Comparison of ENCODE assay signal across 20 cellular contexts in genomic region chr1:40986328-40986783, GRCh38. TPM values are rescaled to one million over a fixed set of nuclear protein-coding genes. Genes with fewer than 3 reads are reported as not detected.
DNase-seq lines count a peak whose midpoint lies in the region; ATAC-seq and TF ChIP-seq lines count a peak whose summit lies in the region.
"Had no signal": no experiment of that assay in that cellular context is flagged by ENCODE, and none has a peak within 500 bp of the region (broad histone marks: within the 10 kb centered on the region; RNA-seq: fewer than 3 reads in every experiment).

No MANE protein-coding gene starts in this region.

- peaks cover 39% of the 10 kb centered on the region for H3K79me2 ChIP-seq in hepatocyte

- peaks cover 21% of the 10 kb centered on the region for H3K4me1 Mint-ChIP-seq in Calu3 (ENCODE audit: low read depth, unreplicated experiment)
- peaks cover 47% of the 10 kb centered on the region for H3K4me1 Mint-ChIP-seq in chondrocyte (ENCODE audit: low read depth)

- no peaks in the 10 kb centered on the region for H3K27me3 ChIP-seq in IMR-90 (ENCODE audit: control insufficient read depth, insufficient read depth, low read length)
- H3K27me3 ChIP-seq in hepatocyte = no peaks in the 10 kb centered on the region
- H3K27me3 ChIP-seq: heart right ventricle, neural progenitor cell had no signal

- H3K9me2 ChIP-seq in hepatocyte (replicated peaks; ENCODE audit: insufficient read depth) = no peaks in the 10 kb centered on the region

- H2AK5ac ChIP-seq in IMR-90 (ENCODE audit: low read depth, low read length) = no peak overlapping the region

- H3K9me1 ChIP-seq in IMR-90 (ENCODE audit: insufficient read depth, low read length) = peaks cover 12% of the 10 kb centered on the region

- TF ChIP-seq CTCF in Calu3 (IDR thresholded peaks at IDR 0.05; ENCODE audit: unreplicated experiment) (no peak), IMR-90 (conservative IDR thresholded peaks at IDR 0.05; ENCODE audit: low read depth, low read length) (no peak), hepatocyte (IDR thresholded peaks at IDR 0.05; ENCODE audit: poor library complexity) (no peak), chondrocyte (IDR thresholded peaks at IDR 0.05) (no peak)

- H3K27ac Mint-ChIP-seq in Calu3 (ENCODE audit: unreplicated experiment) (peak overlapping the region; percentile 46), chondrocyte (ENCODE audit: unreplicated experiment) (no peak overlapping the region)
- H3K27ac Mint-ChIP-seq: neural progenitor cell had no signal

- intact Hi-C loops in Calu3 (cut with micrococcal nuclease; ENCODE audit: unreplicated experiment) = loop anchor here (10.0 kb wide), 1 partner anchor 452 kb away; the partner anchor contains the start of gene ZNF684
- intact Hi-C loops in IMR-90 (cut with micrococcal nuclease) = no loop called here

- no peak overlapping the region for H3K4me3 ChIP-seq in IMR-90 (ENCODE audit: insufficient read depth, low read depth, low read length)
- H3K4me3 ChIP-seq in hepatocyte = no peak overlapping the region
- H3K4me3 ChIP-seq: heart right ventricle, neural progenitor cell had no signal

- no peak overlapping the region for H2BK5ac ChIP-seq in IMR-90 (ENCODE audit: low read depth, low read length, poor library complexity, severe bottlenecking)

- H3K9ac ChIP-seq in IMR-90 (ENCODE audit: low read depth, low read length) = no peak overlapping the region

- no peak overlapping the region for H2AK9ac ChIP-seq in IMR-90 (replicated peaks; ENCODE audit: low read depth, low read length, poor library complexity)

- no peak for ATAC-seq in IMR-90 (ENCODE audit: low read depth)
- ATAC-seq: activated CD4-positive, CD25-positive, alpha-beta regulatory T cell treated with anti-CD3 and anti-CD28 coated beads, Interleukin-2, amount 50 U/mL, for 24 hours had no signal

- H3K4me1 ChIP-seq in IMR-90 (ENCODE audit: control insufficient read depth, insufficient read depth, low read length) = peaks cover 21% of the 10 kb centered on the region
- peaks cover 41% of the 10 kb centered on the region for H3K4me1 ChIP-seq in hepatocyte (ENCODE audit: insufficient read depth)

- H3K4me3 Mint-ChIP-seq in Calu3 (ENCODE audit: low read depth, unreplicated experiment) = no peak overlapping the region
- H3K4me3 Mint-ChIP-seq in chondrocyte (ENCODE audit: unreplicated experiment) = no peak overlapping the region
- H3K4me3 Mint-ChIP-seq: IgD-negative memory B cell, neural progenitor cell had no signal

- no peak overlapping the region for H4K5ac ChIP-seq in IMR-90 (ENCODE audit: low read depth, low read length)

- no peak overlapping the region for H3K23ac ChIP-seq in IMR-90 (ENCODE audit: low read depth, low read length)

- no peak overlapping the region for H3K4ac ChIP-seq in IMR-90 (ENCODE audit: low read depth, low read length)

- H4K8ac ChIP-seq in IMR-90 (ENCODE audit: low read depth in 2 of 2, low read length in 2 of 2) = no peak overlapping the region

- peaks cover 36 to 70% of the 10 kb centered on the region in 2 experiments for H3K79me1 ChIP-seq in IMR-90 (ENCODE audit: low read depth in 1 of 2, low read length in 2 of 2)

- no peak overlapping the region for H3K27ac ChIP-seq in IMR-90 (ENCODE audit: insufficient read depth, low read length)
- peak overlapping the region; percentile 76 for H3K27ac ChIP-seq in hepatocyte
- H3K27ac ChIP-seq: heart right ventricle, neural progenitor cell had no signal

- no peak overlapping the region for H3K14ac ChIP-seq in IMR-90 (replicated peaks; ENCODE audit: low read depth, low read length)

- peaks cover 29% of the 10 kb centered on the region for H4K20me1 ChIP-seq in IMR-90 (ENCODE audit: insufficient read depth, low read length)
- no peaks in the 10 kb centered on the region for H4K20me1 ChIP-seq in hepatocyte (ENCODE audit: insufficient read depth, poor library complexity, severe bottlenecking)

- H2BK15ac ChIP-seq in IMR-90 (ENCODE audit: low read depth, low read length) = no peak overlapping the region

- no peak for TF ChIP-seq RAD21 in IMR-90 (IDR thresholded peaks at IDR 0.05; ENCODE audit: low read length)

- DNase-seq in Calu3 (no peak), IMR-90 (no peak), hepatocyte (ENCODE audit: low spot score) (no peak), renal cortical epithelial cell (ENCODE audit: low read depth) (peak; percentile 79), NCI-H524 (lab: John Stamatoyannopoulos, UW) (no peak), chondrocyte (ENCODE audit: low spot score) (no peak)
- DNase-seq in stimulated activated CD4-positive, alpha-beta T cell treated with anti-CD3 and anti-CD28 coated beads, Interleukin-4, amount 100 ng/mL, for 24 hours = no peak
- DNase-seq: activated CD8-positive, alpha-beta memory T cell treated with anti-CD3 and anti-CD28 coated beads, Interleukin-2, amount 50 U/mL, for 4 hours; DMS 273 treated with DMSO at 0.1 percent for 48 hours; effector CD4-positive, alpha-beta T cell; GF-D8; heart right ventricle; MV-4-11; NCI-H2029 treated with DMSO at 0.1 percent for 48 hours; OCI-M1; SIG-M5; stimulated activated CD4-positive, alpha-beta T cell treated with anti-CD3 and anti-CD28 coated beads, Interleukin-2, amount 100 ng/mL, for 24 hours had no signal

- dilution Hi-C loops in IMR-90 (cut with HindIII; ENCODE audit: low sequenced_read_pairs, unreplicated experiment) = no loop called here

- peaks cover 32% of the 10 kb centered on the region for H3K36me3 ChIP-seq in IMR-90 (ENCODE audit: control insufficient read depth, insufficient read depth, low read length)
- H3K36me3 ChIP-seq in hepatocyte (replicated peaks; ENCODE audit: insufficient read depth, low read depth) = no peaks in the 10 kb centered on the region

- H4K91ac ChIP-seq in IMR-90 (ENCODE audit: insufficient read depth, low read depth, low read length) = no peak overlapping the region

- H3K9me3 Mint-ChIP-seq in Calu3 (ENCODE audit: low read depth, unreplicated experiment) (no peaks in the 10 kb centered on the region), chondrocyte (ENCODE audit: low read depth) (no peaks in the 10 kb centered on the region)
- H3K9me3 Mint-ChIP-seq: IgD-negative memory B cell, neural progenitor cell had no signal

- no TSS peak for BruUV-seq in Calu3 (replicated peaks; lab: Mats Ljungman, UMichigan)
- BruUV-seq in IMR-90 (replicated peaks; lab: Mats Ljungman, UMichigan) = no TSS peak

- no peak overlapping the region for H3K18ac ChIP-seq in IMR-90 (ENCODE audit: low read depth, low read length)

- H3K4me2 ChIP-seq in IMR-90 (ENCODE audit: low read depth, low read length) (no peak overlapping the region), hepatocyte (peak overlapping the region; percentile 43)
- H3K4me2 ChIP-seq: neural progenitor cell had no signal

- H2AFZ ChIP-seq in IMR-90 (replicated peaks; ENCODE audit: low read length, poor library complexity) (no peak overlapping the region), hepatocyte (no peak overlapping the region)
- H2AFZ ChIP-seq: neural progenitor cell had no signal

- no peak overlapping the region for H2BK20ac ChIP-seq in IMR-90 (ENCODE audit: low read depth, low read length)

- H3K27me3 Mint-ChIP-seq in Calu3 (ENCODE audit: unreplicated experiment) (no peaks in the 10 kb centered on the region), chondrocyte (ENCODE audit: low read depth) (no peaks in the 10 kb centered on the region)
- H3K27me3 Mint-ChIP-seq: IgD-negative memory B cell had no signal

- POLR2A ChIA-PET in IMR-90 (lab: Charles Lee; ENCODE audit: unreplicated experiment) = no interaction called here

- peaks cover 55% of the 10 kb centered on the region for H3K36me3 Mint-ChIP-seq in Calu3 (ENCODE audit: insufficient read depth, unreplicated experiment)
- peaks cover 60% of the 10 kb centered on the region for H3K36me3 Mint-ChIP-seq in chondrocyte (ENCODE audit: low read depth)

- H3K9me3 ChIP-seq in IMR-90 (ENCODE audit: control insufficient read depth, insufficient read depth, low read length) (no peaks in the 10 kb centered on the region), hepatocyte (ENCODE audit: low read depth) (no peaks in the 10 kb centered on the region)
- H3K9me3 ChIP-seq: heart right ventricle had no signal

- no peak overlapping the region for H3K56ac ChIP-seq in IMR-90 (ENCODE audit: extremely low read depth, insufficient read depth, low read length)

- in situ Hi-C loops in IMR-90 (cut with MboI; ENCODE audit: low sequenced_read_pairs) = no loop called here

- CTCF ChIA-PET in Calu3 (lab: Charles Lee) (no interaction called here), IMR-90 (lab: Yijun Ruan, JAX) (no interaction called here)

- 97% methylated on average over 9 of the region's 10 CpGs; no CpG with 5 or more reads in 1 of the 2 experiments for WGBS in IMR-90 (ENCODE audit: extremely low coverage in 2 of 2, insufficient read length in 1 of 2), 2 experiments
- WGBS in hepatocyte (ENCODE audit: low lambda C conversion rate, missing lambda C conversion rate) = 93% methylated on average over 10 of the region's 10 CpGs

- no peak for TF ChIP-seq POLR2A in IMR-90 (IDR thresholded peaks at IDR 0.05; ENCODE audit: low read depth, low read length)

- no peak overlapping the region for H2BK120ac ChIP-seq in IMR-90 (ENCODE audit: low read depth, low read length)

TF ChIP-seq in IMR-90, 13 proteins besides CTCF, POLR2A, EP300 and RAD21:
- TF ChIP-seq CEBPB (IDR thresholded peaks at IDR 0.05; ENCODE audit: low read depth, low read length) (peak; percentile 5; the same call in 1 of the 2 replicates), MAZ (IDR thresholded peaks at IDR 0.05; ENCODE audit: borderline replicate concordance, low read depth, low read length) (no peak), RFX5 (IDR thresholded peaks at IDR 0.05; ENCODE audit: low read depth, low read length) (no peak)

RNA-seq across cellular contexts. Expression of gene CTPS1, which starts 6.9 kb away (rescaled TPM):
- total RNA-seq in Calu3 (2022) (73.2 and 85.9 TPM in 2 replicates), IMR-90 (2012; rRNA removed) (41.0 and 45.5 TPM in 2 replicates), hepatocyte (37.9 and 44.9 TPM in 2 replicates), renal cortical epithelial cell (29.5 and 38.2 TPM in 2 replicates), chondrocyte (40.2 to 84.5 TPM (median 79.4 TPM) in 3 replicates)
- polyA plus RNA-seq in IMR-90 (2012; rRNA removed) (40.4 and 43.2 TPM in 2 replicates), hepatocyte (29.9 and 31.9 TPM in 2 replicates)
- 11.2 and 42.3 TPM in 2 replicates for polyA plus RNA-seq in IMR-90 (2012; cell fraction: cytosol; rRNA removed)
- 23.0 and 58.3 TPM in 2 replicates for polyA plus RNA-seq in IMR-90 (2012; cell fraction: nucleus; rRNA removed; ENCODE audit: low replicate concordance)

RNA-seq across cellular contexts. Expression of gene SLFNL1, which starts 35.2 kb away (rescaled TPM):
- total RNA-seq in Calu3 (2022) (0.52 and 0.83 TPM in 2 replicates), IMR-90 (2012; rRNA removed) (under 0.01 TPM in 2 replicates), hepatocyte (0.27 and 0.52 TPM in 2 replicates), renal cortical epithelial cell (0.65 TPM in 1 of 2 replicates, not detected in the other), chondrocyte (0.25 to 0.48 TPM in 2 of 3 replicates, not detected in the other)
- polyA plus RNA-seq in IMR-90 (2012; rRNA removed) (0.07 and 0.09 TPM in 2 replicates), hepatocyte (0.18 and 1.8 TPM in 2 replicates)
- polyA plus RNA-seq in IMR-90 (2012; cell fraction: cytosol; rRNA removed) = 0.02 TPM in 1 of 2 replicates, not detected in the other
- polyA plus RNA-seq in IMR-90 (2012; cell fraction: nucleus; rRNA removed; ENCODE audit: low replicate concordance) = 0.30 and 0.76 TPM in 2 replicates
